1 cellular context compared by ENCODE assay signal in the genomic region with DNA sequence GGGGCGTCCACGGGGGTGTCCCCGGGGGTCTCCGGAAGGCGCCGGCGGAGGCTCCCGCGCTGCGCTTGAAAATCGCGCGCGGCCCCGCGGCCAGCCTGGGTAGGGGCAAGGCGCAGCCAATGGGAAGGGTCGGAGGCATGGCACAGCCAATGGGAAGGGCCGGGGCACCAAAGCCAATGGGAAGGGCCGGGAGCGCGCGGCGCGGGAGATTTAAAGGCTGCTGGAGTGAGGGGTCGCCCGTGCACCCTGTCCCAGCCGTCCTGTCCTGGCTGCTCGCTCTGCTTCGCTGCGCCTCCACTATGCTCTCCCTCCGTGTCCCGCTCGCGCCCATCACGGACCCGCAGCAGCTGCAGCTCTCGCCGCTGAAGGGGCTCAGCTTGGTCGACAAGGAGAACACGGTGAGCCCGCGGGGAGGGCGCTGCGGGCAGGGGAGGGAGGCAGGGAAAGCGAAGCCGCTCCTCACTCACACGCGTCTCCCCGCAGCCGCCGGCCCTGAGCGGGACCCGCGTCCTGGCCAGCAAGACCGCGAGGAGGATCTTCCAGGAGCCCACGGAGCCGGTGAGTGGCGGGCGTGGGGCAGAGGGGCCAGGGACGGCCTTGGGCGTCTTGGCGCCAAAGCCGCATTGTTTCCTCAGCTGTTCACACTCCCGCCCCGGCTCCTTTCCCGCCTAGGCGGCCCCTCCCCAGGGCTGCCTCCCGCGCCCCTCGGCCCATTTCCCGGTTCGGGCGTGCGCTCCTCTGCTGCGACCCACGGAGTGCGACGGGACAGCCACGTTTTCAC.
TF ChIP-seq lines count a peak whose summit lies in the region.

A gene (plus strand): TSS at position 240 of the 781 bp plus-strand sequence. CDS start 60 bp downstream, at position 300.

TF ChIP-seq in K562, 482 proteins besides CTCF, POLR2A, EP300 and RAD21 (continued from another document and continues in another):
- peak; percentile 95; the same call in 1 of the 2 replicates for TF ChIP-seq KAT7 (CRISPR knock-in tag; IDR thresholded peaks at IDR 0.05; ENCODE audit: borderline replicate concordance)
- peak; percentile 80; the same call in 1 of the 2 replicates for TF ChIP-seq XRCC5 (IDR thresholded peaks at IDR 0.05; ENCODE audit: low read depth, low read length)
- TF ChIP-seq TCFL5 (CRISPR knock-in tag; conservative IDR thresholded peaks at IDR 0.05), result no peak
- TF ChIP-seq PHF21A (IDR thresholded peaks at IDR 0.05; ENCODE audit: borderline replicate concordance, low read depth), result peak; percentile 92; the same call in 1 of the 2 replicates
- TF ChIP-seq, protein P1, sequence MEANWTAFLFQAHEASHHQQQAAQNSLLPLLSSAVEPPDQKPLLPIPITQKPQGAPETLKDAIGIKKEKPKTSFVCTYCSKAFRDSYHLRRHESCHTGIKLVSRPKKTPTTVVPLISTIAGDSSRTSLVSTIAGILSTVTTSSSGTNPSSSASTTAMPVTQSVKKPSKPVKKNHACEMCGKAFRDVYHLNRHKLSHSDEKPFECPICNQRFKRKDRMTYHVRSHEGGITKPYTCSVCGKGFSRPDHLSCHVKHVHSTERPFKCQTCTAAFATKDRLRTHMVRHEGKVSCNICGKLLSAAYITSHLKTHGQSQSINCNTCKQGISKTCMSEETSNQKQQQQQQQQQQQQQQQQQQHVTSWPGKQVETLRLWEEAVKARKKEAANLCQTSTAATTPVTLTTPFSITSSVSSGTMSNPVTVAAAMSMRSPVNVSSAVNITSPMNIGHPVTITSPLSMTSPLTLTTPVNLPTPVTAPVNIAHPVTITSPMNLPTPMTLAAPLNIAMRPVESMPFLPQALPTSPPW (CRISPR knock-in tag; IDR thresholded peaks at IDR 0.05), result peak; percentile 69
- TF ChIP-seq, protein P2, sequence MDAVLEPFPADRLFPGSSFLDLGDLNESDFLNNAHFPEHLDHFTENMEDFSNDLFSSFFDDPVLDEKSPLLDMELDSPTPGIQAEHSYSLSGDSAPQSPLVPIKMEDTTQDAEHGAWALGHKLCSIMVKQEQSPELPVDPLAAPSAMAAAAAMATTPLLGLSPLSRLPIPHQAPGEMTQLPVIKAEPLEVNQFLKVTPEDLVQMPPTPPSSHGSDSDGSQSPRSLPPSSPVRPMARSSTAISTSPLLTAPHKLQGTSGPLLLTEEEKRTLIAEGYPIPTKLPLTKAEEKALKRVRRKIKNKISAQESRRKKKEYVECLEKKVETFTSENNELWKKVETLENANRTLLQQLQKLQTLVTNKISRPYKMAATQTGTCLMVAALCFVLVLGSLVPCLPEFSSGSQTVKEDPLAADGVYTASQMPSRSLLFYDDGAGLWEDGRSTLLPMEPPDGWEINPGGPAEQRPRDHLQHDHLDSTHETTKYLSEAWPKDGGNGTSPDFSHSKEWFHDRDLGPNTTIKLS (IDR thresholded peaks at IDR 0.05; ENCODE audit: borderline replicate concordance, low read depth), result no peak
- TF ChIP-seq KLF10 (CRISPR knock-in tag; IDR thresholded peaks at IDR 0.05), result no peak
- TF ChIP-seq, protein P3, sequence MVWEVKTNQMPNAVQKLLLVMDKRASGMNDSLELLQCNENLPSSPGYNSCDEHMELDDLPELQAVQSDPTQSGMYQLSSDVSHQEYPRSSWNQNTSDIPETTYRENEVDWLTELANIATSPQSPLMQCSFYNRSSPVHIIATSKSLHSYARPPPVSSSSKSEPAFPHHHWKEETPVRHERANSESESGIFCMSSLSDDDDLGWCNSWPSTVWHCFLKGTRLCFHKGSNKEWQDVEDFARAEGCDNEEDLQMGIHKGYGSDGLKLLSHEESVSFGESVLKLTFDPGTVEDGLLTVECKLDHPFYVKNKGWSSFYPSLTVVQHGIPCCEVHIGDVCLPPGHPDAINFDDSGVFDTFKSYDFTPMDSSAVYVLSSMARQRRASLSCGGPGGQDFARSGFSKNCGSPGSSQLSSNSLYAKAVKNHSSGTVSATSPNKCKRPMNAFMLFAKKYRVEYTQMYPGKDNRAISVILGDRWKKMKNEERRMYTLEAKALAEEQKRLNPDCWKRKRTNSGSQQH (CRISPR knock-in tag; IDR thresholded peaks at IDR 0.05), result peak; percentile 83
- TF ChIP-seq SIN3A (IDR thresholded peaks at IDR 0.05; ENCODE audit: borderline replicate concordance in 2 of 2, control insufficient read depth in 1 of 2, low read depth in 2 of 2, low read length in 2 of 2), result peak; percentile 94 to 97
- peak; percentile 61; the same call in 1 of the 2 replicates for TF ChIP-seq NFRKB (IDR thresholded peaks at IDR 0.05; ENCODE audit: low read depth)
- TF ChIP-seq TAF15 (IDR thresholded peaks at IDR 0.05; ENCODE audit: low read depth, low read length), result no peak
- TF ChIP-seq NFIC (IDR thresholded peaks at IDR 0.05), result peak; percentile 70
- TF ChIP-seq, protein P4, sequence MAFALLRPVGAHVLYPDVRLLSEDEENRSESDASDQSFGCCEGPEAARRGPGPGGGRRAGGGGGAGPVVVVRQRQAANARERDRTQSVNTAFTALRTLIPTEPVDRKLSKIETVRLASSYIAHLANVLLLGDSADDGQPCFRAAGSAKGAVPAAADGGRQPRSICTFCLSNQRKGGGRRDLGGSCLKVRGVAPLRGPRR (CRISPR knock-in tag; IDR thresholded peaks at IDR 0.05), result no peak
- peak; percentile 95 for TF ChIP-seq POLR2G (IDR thresholded peaks at IDR 0.05; ENCODE audit: low read depth, low read length)
- TF ChIP-seq DACH1 (IDR thresholded peaks at IDR 0.05; ENCODE audit: partially characterized antibody), result peak; percentile 70
- peak; percentile 47; the same call in 1 of the 2 replicates for TF ChIP-seq HLTF (IDR thresholded peaks at IDR 0.05)
- TF ChIP-seq NCOA1 (IDR thresholded peaks at IDR 0.05; ENCODE audit: low read depth), result peak; percentile 34; the same call in 1 of the 2 replicates
- TF ChIP-seq LCOR (CRISPR knock-in tag; IDR thresholded peaks at IDR 0.05), result peak; percentile 91
- TF ChIP-seq EGR1 (conservative IDR thresholded peaks at IDR 0.05), result no peak
- TF ChIP-seq FOXA3 (CRISPR knock-in tag; conservative IDR thresholded peaks at IDR 0.05 in 1 of 2, IDR thresholded peaks at IDR 0.05 in 1 of 2), result peak in 1 of 2 experiments; percentile 58; a peak in 2 of 4 replicates
- TF ChIP-seq CBX8 (IDR thresholded peaks at IDR 0.05; ENCODE audit: borderline replicate concordance, extremely low read depth, low read depth, low read length, poor library complexity, severe bottlenecking), result no peak
- peak in 1 of 2 experiments; percentile 30; a peak in 2 of 4 replicates for TF ChIP-seq NRF1 (conservative IDR thresholded peaks at IDR 0.05 in 1 of 2, IDR thresholded peaks at IDR 0.05 in 1 of 2)
- peak; percentile 82 for TF ChIP-seq ASH1L (IDR thresholded peaks at IDR 0.05; ENCODE audit: borderline replicate concordance, low read depth, partially characterized antibody)
- TF ChIP-seq, protein P5, sequence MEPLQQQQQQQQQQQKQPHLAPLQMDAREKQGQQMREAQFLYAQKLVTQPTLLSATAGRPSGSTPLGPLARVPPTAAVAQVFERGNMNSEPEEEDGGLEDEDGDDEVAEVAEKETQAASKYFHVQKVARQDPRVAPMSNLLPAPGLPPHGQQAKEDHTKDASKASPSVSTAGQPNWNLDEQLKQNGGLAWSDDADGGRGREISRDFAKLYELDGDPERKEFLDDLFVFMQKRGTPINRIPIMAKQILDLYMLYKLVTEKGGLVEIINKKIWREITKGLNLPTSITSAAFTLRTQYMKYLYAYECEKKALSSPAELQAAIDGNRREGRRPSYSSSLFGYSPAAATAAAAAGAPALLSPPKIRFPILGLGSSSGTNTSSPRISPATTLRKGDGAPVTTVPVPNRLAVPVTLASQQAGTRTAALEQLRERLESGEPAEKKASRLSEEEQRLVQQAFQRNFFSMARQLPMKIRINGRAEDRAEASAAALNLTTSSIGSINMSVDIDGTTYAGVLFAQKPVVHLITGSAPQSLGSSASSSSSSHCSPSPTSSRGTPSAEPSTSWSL (CRISPR knock-in tag; IDR thresholded peaks at IDR 0.05; ENCODE audit: borderline replicate concordance), result no peak
- TF ChIP-seq, protein P6, sequence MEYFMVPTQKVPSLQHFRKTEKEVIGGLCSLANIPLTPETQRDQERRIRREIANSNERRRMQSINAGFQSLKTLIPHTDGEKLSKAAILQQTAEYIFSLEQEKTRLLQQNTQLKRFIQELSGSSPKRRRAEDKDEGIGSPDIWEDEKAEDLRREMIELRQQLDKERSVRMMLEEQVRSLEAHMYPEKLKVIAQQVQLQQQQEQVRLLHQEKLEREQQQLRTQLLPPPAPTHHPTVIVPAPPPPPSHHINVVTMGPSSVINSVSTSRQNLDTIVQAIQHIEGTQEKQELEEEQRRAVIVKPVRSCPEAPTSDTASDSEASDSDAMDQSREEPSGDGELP (CRISPR knock-in tag; IDR thresholded peaks at IDR 0.05; ENCODE audit: borderline replicate concordance), result peak; percentile 93
- peak; percentile 77 for TF ChIP-seq NELFE (IDR thresholded peaks at IDR 0.05; ENCODE audit: insufficient read depth, insufficient read length)
- TF ChIP-seq SRSF7 (optimal IDR thresholded peaks at IDR 0.05; ENCODE audit: low read depth, low read length), result no peak
- TF ChIP-seq, protein P7, sequence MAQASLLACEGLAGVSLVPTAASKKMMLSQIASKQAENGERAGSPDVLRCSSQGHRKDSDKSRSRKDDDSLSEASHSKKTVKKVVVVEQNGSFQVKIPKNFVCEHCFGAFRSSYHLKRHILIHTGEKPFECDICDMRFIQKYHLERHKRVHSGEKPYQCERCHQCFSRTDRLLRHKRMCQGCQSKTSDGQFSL (CRISPR knock-in tag; IDR thresholded peaks at IDR 0.05), result peak; percentile 31; the same call in 1 of the 2 replicates
- TF ChIP-seq, protein P7 (tag; IDR thresholded peaks at IDR 0.05), result no peak
- peak; percentile 88 for TF ChIP-seq HDAC2 (IDR thresholded peaks at IDR 0.05)
- TF ChIP-seq, protein P8, sequence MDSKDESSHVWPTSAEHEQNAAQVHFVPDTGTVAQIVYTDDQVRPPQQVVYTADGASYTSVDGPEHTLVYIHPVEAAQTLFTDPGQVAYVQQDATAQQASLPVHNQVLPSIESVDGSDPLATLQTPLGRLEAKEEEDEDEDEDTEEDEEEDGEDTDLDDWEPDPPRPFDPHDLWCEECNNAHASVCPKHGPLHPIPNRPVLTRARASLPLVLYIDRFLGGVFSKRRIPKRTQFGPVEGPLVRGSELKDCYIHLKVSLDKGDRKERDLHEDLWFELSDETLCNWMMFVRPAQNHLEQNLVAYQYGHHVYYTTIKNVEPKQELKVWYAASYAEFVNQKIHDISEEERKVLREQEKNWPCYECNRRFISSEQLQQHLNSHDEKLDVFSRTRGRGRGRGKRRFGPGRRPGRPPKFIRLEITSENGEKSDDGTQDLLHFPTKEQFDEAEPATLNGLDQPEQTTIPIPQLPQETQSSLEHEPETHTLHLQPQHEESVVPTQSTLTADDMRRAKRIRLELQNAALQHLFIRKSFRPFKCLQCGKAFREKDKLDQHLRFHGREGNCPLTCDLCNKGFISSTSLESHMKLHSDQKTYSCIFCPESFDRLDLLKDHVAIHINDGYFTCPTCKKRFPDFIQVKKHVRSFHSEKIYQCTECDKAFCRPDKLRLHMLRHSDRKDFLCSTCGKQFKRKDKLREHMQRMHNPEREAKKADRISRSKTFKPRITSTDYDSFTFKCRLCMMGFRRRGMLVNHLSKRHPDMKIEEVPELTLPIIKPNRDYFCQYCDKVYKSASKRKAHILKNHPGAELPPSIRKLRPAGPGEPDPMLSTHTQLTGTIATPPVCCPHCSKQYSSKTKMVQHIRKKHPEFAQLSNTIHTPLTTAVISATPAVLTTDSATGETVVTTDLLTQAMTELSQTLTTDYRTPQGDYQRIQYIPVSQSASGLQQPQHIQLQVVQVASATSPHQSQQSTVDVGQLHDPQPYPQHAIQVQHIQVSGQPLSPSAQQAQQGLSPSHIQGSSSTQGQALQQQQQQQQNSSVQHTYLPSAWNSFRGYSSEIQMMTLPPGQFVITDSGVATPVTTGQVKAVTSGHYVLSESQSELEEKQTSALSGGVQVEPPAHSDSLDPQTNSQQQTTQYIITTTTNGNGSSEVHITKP (IDR thresholded peaks at IDR 0.05; ENCODE audit: partially characterized antibody), result peak; percentile 9
- peak; percentile 29; the same call in 1 of the 2 replicates for TF ChIP-seq BHLHE40 (IDR thresholded peaks at IDR 0.05; ENCODE audit: low read length)
- TF ChIP-seq CCNT2 (IDR thresholded peaks at IDR 0.05; ENCODE audit: borderline replicate concordance, extremely low read depth, insufficient read length, low read depth, low read length), result no peak
- TF ChIP-seq RBM25 (IDR thresholded peaks at IDR 0.05; ENCODE audit: low read depth, low read length, severe bottlenecking), result peak; percentile 96
- TF ChIP-seq BCOR (IDR thresholded peaks at IDR 0.05), result peak; percentile 71; the same call in 1 of the 2 replicates
- 0 out of 2 replicates have a peak, but pooled peaks have one; percentile 94 for TF ChIP-seq NR1H2 (CRISPR knock-in tag; IDR thresholded peaks at IDR 0.05)
- TF ChIP-seq KLF13 (tag; IDR thresholded peaks at IDR 0.05; ENCODE audit: borderline replicate concordance, low read depth), result 0 out of 2 replicates have a peak, but pooled peaks have one; percentile 17
- TF ChIP-seq CAMTA2 (CRISPR knock-in tag; conservative IDR thresholded peaks at IDR 0.05), result no peak
- TF ChIP-seq, protein P9, sequence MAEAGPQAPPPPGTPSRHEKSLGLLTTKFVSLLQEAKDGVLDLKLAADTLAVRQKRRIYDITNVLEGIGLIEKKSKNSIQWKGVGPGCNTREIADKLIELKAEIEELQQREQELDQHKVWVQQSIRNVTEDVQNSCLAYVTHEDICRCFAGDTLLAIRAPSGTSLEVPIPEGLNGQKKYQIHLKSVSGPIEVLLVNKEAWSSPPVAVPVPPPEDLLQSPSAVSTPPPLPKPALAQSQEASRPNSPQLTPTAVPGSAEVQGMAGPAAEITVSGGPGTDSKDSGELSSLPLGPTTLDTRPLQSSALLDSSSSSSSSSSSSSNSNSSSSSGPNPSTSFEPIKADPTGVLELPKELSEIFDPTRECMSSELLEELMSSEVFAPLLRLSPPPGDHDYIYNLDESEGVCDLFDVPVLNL (CRISPR knock-in tag; IDR thresholded peaks at IDR 0.05; ENCODE audit: low read depth), result peak; percentile 100
- peak; percentile 98 for TF ChIP-seq FIP1L1 (IDR thresholded peaks at IDR 0.05; ENCODE audit: low read depth, low read length, poor library complexity, severe bottlenecking)
- no peak for TF ChIP-seq CREBBP (IDR thresholded peaks at IDR 0.05; ENCODE audit: low read depth, low read length)
- peak; percentile 43; the same call in 1 of the 2 replicates for TF ChIP-seq CXXC5 (CRISPR knock-in tag; IDR thresholded peaks at IDR 0.05)
- TF ChIP-seq, protein P10, sequence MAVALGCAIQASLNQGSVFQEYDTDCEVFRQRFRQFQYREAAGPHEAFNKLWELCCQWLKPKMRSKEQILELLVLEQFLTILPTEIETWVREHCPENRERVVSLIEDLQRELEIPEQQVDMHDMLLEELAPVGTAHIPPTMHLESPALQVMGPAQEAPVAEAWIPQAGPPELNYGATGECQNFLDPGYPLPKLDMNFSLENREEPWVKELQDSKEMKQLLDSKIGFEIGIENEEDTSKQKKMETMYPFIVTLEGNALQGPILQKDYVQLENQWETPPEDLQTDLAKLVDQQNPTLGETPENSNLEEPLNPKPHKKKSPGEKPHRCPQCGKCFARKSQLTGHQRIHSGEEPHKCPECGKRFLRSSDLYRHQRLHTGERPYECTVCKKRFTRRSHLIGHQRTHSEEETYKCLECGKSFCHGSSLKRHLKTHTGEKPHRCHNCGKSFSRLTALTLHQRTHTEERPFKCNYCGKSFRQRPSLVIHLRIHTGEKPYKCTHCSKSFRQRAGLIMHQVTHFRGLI (CRISPR knock-in tag; IDR thresholded peaks at IDR 0.05), result no peak
